1 cellular context compared by ENCODE assay signal in the genomic region with DNA sequence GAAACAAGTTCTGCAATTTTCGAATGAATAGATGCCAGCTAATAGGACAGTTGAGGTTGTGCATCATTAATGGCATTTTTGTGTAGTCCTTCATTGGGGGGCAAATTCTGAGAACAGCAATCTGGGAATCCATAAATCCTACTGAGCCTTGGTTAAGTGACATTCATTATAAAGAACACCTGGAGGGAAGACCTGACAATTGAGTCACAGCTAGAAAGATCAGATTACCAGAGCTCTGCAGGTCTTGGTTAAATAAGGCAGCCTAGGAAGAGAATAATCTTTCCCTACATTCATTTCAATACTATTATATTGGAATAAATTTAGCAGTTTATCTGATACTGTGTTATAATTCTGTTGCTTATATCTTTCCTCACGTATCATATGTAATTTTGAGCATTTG.
TF ChIP-seq lines count a peak whose summit lies in the region.

No MANE protein-coding gene starts in this region.

TF ChIP-seq in GM23338, 12 proteins besides CTCF, POLR2A, EP300 and RAD21 (continued from another document):
- TF ChIP-seq, protein P1, sequence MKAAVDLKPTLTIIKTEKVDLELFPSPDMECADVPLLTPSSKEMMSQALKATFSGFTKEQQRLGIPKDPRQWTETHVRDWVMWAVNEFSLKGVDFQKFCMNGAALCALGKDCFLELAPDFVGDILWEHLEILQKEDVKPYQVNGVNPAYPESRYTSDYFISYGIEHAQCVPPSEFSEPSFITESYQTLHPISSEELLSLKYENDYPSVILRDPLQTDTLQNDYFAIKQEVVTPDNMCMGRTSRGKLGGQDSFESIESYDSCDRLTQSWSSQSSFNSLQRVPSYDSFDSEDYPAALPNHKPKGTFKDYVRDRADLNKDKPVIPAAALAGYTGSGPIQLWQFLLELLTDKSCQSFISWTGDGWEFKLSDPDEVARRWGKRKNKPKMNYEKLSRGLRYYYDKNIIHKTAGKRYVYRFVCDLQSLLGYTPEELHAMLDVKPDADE (IDR thresholded peaks at IDR 0.05): no peak
- TF ChIP-seq, protein P2, sequence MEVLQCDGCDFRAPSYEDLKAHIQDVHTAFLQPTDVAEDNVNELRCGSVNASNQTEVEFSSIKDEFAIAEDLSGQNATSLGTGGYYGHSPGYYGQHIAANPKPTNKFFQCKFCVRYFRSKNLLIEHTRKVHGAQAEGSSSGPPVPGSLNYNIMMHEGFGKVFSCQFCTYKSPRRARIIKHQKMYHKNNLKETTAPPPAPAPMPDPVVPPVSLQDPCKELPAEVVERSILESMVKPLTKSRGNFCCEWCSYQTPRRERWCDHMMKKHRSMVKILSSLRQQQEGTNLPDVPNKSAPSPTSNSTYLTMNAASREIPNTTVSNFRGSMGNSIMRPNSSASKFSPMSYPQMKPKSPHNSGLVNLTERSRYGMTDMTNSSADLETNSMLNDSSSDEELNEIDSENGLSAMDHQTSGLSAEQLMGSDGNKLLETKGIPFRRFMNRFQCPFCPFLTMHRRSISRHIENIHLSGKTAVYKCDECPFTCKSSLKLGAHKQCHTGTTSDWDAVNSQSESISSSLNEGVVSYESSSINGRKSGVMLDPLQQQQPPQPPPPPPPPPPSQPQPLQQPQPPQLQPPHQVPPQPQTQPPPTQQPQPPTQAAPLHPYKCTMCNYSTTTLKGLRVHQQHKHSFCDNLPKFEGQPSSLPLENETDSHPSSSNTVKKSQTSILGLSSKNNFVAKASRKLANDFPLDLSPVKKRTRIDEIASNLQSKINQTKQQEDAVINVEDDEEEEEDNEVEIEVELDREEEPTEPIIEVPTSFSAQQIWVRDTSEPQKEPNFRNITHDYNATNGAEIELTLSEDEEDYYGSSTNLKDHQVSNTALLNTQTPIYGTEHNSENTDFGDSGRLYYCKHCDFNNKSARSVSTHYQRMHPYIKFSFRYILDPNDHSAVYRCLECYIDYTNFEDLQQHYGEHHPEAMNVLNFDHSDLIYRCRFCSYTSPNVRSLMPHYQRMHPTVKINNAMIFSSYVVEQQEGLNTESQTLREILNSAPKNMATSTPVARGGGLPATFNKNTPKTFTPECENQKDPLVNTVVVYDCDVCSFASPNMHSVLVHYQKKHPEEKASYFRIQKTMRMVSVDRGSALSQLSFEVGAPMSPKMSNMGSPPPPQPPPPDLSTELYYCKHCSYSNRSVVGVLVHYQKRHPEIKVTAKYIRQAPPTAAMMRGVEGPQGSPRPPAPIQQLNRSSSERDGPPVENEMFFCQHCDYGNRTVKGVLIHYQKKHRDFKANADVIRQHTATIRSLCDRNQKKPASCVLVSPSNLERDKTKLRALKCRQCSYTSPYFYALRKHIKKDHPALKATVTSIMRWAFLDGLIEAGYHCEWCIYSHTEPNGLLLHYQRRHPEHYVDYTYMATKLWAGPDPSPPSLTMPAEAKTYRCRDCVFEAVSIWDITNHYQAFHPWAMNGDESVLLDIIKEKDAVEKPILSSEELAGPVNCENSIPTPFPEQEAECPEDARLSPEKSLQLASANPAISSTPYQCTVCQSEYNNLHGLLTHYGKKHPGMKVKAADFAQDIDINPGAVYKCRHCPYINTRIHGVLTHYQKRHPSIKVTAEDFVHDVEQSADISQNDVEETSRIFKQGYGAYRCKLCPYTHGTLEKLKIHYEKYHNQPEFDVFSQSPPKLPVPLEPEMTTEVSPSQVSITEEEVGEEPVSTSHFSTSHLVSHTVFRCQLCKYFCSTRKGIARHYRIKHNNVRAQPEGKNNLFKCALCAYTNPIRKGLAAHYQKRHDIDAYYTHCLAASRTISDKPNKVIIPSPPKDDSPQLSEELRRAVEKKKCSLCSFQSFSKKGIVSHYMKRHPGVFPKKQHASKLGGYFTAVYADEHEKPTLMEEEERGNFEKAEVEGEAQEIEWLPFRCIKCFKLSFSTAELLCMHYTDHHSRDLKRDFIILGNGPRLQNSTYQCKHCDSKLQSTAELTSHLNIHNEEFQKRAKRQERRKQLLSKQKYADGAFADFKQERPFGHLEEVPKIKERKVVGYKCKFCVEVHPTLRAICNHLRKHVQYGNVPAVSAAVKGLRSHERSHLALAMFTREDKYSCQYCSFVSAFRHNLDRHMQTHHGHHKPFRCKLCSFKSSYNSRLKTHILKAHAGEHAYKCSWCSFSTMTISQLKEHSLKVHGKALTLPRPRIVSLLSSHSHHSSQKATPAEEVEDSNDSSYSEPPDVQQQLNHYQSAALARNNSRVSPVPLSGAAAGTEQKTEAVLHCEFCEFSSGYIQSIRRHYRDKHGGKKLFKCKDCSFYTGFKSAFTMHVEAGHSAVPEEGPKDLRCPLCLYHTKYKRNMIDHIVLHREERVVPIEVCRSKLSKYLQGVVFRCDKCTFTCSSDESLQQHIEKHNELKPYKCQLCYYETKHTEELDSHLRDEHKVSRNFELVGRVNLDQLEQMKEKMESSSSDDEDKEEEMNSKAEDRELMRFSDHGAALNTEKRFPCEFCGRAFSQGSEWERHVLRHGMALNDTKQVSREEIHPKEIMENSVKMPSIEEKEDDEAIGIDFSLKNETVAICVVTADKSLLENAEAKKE (CRISPR knock-in tag; IDR thresholded peaks at IDR 0.05): no peak
- TF ChIP-seq STAT1 (IDR thresholded peaks at IDR 0.05; ENCODE audit: unreplicated experiment) (no peak), JUNB (IDR thresholded peaks at IDR 0.05; ENCODE audit: unreplicated experiment) (no peak), EZH2 (IDR thresholded peaks at IDR 0.05; ENCODE audit: low read depth, unreplicated experiment) (no peak), EZH2phosphoT487 (IDR thresholded peaks at IDR 0.05; ENCODE audit: unreplicated experiment) (no peak), ZNF331 (CRISPR knock-in tag; IDR thresholded peaks at IDR 0.05; ENCODE audit: low read depth) (no peak), NANOG (IDR thresholded peaks at IDR 0.05; ENCODE audit: borderline replicate concordance) (no peak), POLR2AphosphoS5 (IDR thresholded peaks at IDR 0.05; ENCODE audit: low read depth) (no peak)
